22 cellular contexts compared by ENCODE assay signal in the genomic region with DNA sequence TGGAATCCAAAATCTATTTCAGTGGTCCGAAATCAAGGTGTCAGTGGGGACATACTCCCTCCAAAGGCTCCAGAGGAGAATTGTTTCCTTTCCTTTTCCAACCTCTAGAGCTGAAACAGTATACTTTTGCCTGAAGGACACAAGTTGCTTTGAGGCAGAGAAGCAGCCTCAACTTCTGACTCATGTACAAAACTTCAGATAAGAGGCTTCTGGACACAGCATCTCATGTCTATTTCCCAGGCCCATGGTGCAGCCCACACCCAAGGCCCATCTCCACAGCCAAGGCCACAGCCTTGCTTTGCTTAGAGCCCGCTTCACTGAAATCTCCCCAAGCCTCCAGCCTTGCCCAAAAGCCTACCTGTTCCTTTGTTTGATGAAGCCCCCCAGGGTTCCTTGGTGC.
"Had no signal": no experiment of that assay in that cellular context is flagged by ENCODE, and none has a peak within 500 bp of the region (broad histone marks: within the 10 kb centered on the region; RNA-seq: fewer than 3 reads in every experiment).

No MANE protein-coding gene starts in this region.

- FAIRE-seq: islet of Langerhans, small intestine had no signal

- H3K27ac ChIP-seq: body of pancreas, epithelial cell of prostate, gastroesophageal sphincter, neutrophil, suprapubic skin, upper lobe of left lung had no signal

- H3K36me3 ChIP-seq: gastroesophageal sphincter, neutrophil, suprapubic skin, upper lobe of left lung had no signal

- H3K9me3 ChIP-seq: body of pancreas, mucosa of descending colon, neutrophil, suprapubic skin had no signal

- DNase-seq: activated CD4-positive, alpha-beta T cell treated with anti-CD3 and anti-CD28 coated beads for 1 hour; activated CD4-positive, alpha-beta T cell treated with anti-CD3 and anti-CD28 coated beads, Interleukin-2, amount 50 U/mL, for 48 hours; activated effector memory CD4-positive, alpha-beta T cell treated with Interleukin-2 at 50 U/mL for 16 hours; activated naive CD4-positive, alpha-beta T cell treated with anti-CD3 and anti-CD28 coated beads, Interleukin-2, amount 50 U/mL, for 16 hours; activated T-cell treated with anti-CD3 and anti-CD28 coated beads, Interleukin-2, amount 50 U/mL, for 24 hours; amniotic stem cell; effector memory CD4-positive, alpha-beta T cell; mucosa of descending colon; naive thymus-derived CD4-positive, alpha-beta T cell; small intestine; stimulated activated CD4-positive, alpha-beta T cell treated with anti-CD3 and anti-CD28 coated beads, Interleukin-4, amount 100 ng/mL, for 4 hours; stimulated activated CD8-positive, alpha-beta memory T cell treated with anti-CD3 and anti-CD28 coated beads, Interleukin-4, amount 100 ng/mL, for 48 hours; T-cell; T-helper 9 cell; upper lobe of left lung had no signal

- H3K27me3 ChIP-seq: body of pancreas, neutrophil, suprapubic skin, upper lobe of left lung had no signal

- H3K4me3 ChIP-seq: body of pancreas, gastroesophageal sphincter, mucosa of descending colon, suprapubic skin, upper lobe of left lung had no signal

- H3K4me1 ChIP-seq: body of pancreas, gastroesophageal sphincter, suprapubic skin, upper lobe of left lung had no signal

- ATAC-seq: body of pancreas; gastroesophageal sphincter; left lobe of liver; mucosa of descending colon; naive thymus-derived CD4-positive, alpha-beta T cell; T-cell had no signal
